Comparison of ENCODE assay signal across 2 cellular contexts in genomic region chr6:34343823-34344222, GRCh38.
TF ChIP-seq lines count a peak whose summit lies in the region.

No MANE protein-coding gene starts in this region.

TF ChIP-seq in liver, 16 proteins besides CTCF, POLR2A, EP300 and RAD21 (continued from another document):
- TF ChIP-seq GABPA (IDR thresholded peaks at IDR 0.05 in 1 of 2, conservative IDR thresholded peaks at IDR 0.05 in 1 of 2) (no peak), RXRA (IDR thresholded peaks at IDR 0.05) (no peak)

TF ChIP-seq in HepG2, 621 proteins besides CTCF, POLR2A, EP300 and RAD21 (continued from another document):
- no peak for TF ChIP-seq DZIP1 (CRISPR knock-in tag; IDR thresholded peaks at IDR 0.05)
